Comparison of ENCODE assay signal across 8 cellular contexts in genomic region chr17:67386965-67387551, GRCh38. TPM values are rescaled to one million over a fixed set of nuclear protein-coding genes. Genes with fewer than 3 reads are reported as not detected.
DNase-seq lines count a peak whose midpoint lies in the region; ATAC-seq and TF ChIP-seq lines count a peak whose summit lies in the region.

No MANE protein-coding gene starts in this region.

- no peaks in the 10 kb centered on the region for H3K36me3 Mint-ChIP-seq in natural killer cell treated with Interleukin-12 subunit alpha and Interleukin-12 subunit beta and Interleukin-15 and Interleukin-18, amount 100 ng/mL, for 72 hours

- H3K4me1 ChIP-seq in upper lobe of right lung = peaks cover 21% of the 10 kb centered on the region

- H3K9me3 ChIP-seq in upper lobe of right lung = no peaks in the 10 kb centered on the region

- H3K27ac ChIP-seq in upper lobe of right lung = no peak overlapping the region

- H3K27me3 Mint-ChIP-seq in natural killer cell treated with Interleukin-12 subunit alpha and Interleukin-12 subunit beta and Interleukin-15 and Interleukin-18, amount 100 ng/mL, for 72 hours = no peaks in the 10 kb centered on the region

- peak overlapping the region; percentile 95 to 98 for H3K27ac Mint-ChIP-seq in natural killer cell treated with Interleukin-12 subunit alpha and Interleukin-12 subunit beta and Interleukin-15 and Interleukin-18, amount 100 ng/mL, for 72 hours

- no peak for ATAC-seq in natural killer cell treated with Interleukin-12 subunit alpha and Interleukin-12 subunit beta and Interleukin-15 and Interleukin-18, amount 100 ng/mL, for 72 hours
- ATAC-seq in upper lobe of right lung = peak; percentile 85
- ATAC-seq in HG03469 (IDR thresholded peaks at IDR 0.05; ENCODE audit: unreplicated experiment) = no peak

- peak; percentile 60 for DNase-seq in NK-92 treated with Interleukin-12 subunit alpha and Interleukin-12 subunit beta, amount 100 ng/mL, for 24 hours (lab: John Stamatoyannopoulos, UW)
- DNase-seq in NK-92 (lab: John Stamatoyannopoulos, UW; ENCODE audit: unreplicated experiment) = no peak
- peak; percentile 43 for DNase-seq in NCI-H2029 treated with DMSO at 0.1 percent for 48 hours (lab: John Stamatoyannopoulos, UW)
- peak; percentile 63 to 65 for DNase-seq in activated CD4-positive, alpha-beta T cell treated with anti-CD3 and anti-CD28 coated beads for 4 hours
- DNase-seq in effector CD4-positive, alpha-beta T cell = peak; percentile 57
- DNase-seq in natural killer cell treated with Interleukin-12 subunit alpha and Interleukin-12 subunit beta and Interleukin-15 and Interleukin-18, amount 100 ng/mL, for 72 hours (ENCODE audit: low spot score) = peak; percentile 85
- peak; percentile 80 for DNase-seq in upper lobe of right lung

- no peaks in the 10 kb centered on the region for H3K27me3 ChIP-seq in upper lobe of right lung

- H3K36me3 ChIP-seq in upper lobe of right lung = no peaks in the 10 kb centered on the region

- intact Hi-C loops in upper lobe of right lung (cut with DNase I) = no loop called here

- H3K9me3 Mint-ChIP-seq in natural killer cell treated with Interleukin-12 subunit alpha and Interleukin-12 subunit beta and Interleukin-15 and Interleukin-18, amount 100 ng/mL, for 72 hours = no peaks in the 10 kb centered on the region

- peaks cover 51 to 57% of the 10 kb centered on the region in 2 donors for H3K4me1 Mint-ChIP-seq in natural killer cell treated with Interleukin-12 subunit alpha and Interleukin-12 subunit beta and Interleukin-15 and Interleukin-18, amount 100 ng/mL, for 72 hours (ENCODE audit: low read depth in 2 of 2)

- peak; percentile 76 for TF ChIP-seq CTCF in upper lobe of right lung (IDR thresholded peaks at IDR 0.05)

- H3K4me3 Mint-ChIP-seq in natural killer cell treated with Interleukin-12 subunit alpha and Interleukin-12 subunit beta and Interleukin-15 and Interleukin-18, amount 100 ng/mL, for 72 hours = peak overlapping the region; percentile 65

- no peak overlapping the region for H3K4me3 ChIP-seq in upper lobe of right lung

RNA-seq across cellular contexts. Expression of gene PITPNC1, which starts 10.0 kb away (rescaled TPM):
- total RNA-seq in natural killer cell treated with Interleukin-12 subunit alpha and Interleukin-12 subunit beta and Interleukin-15 and Interleukin-18, amount 100 ng/mL, for 72 hours = 10 to 100 TPM; 73.9 to 81.9 TPM
- total RNA-seq in upper lobe of right lung = 25.4 TPM

RNA-seq across cellular contexts. Expression of gene PSMD12, which starts 20.7 kb away (rescaled TPM):
- 10 to 100 TPM; 87.3 to 90.5 TPM for total RNA-seq in natural killer cell treated with Interleukin-12 subunit alpha and Interleukin-12 subunit beta and Interleukin-15 and Interleukin-18, amount 100 ng/mL, for 72 hours
- total RNA-seq in upper lobe of right lung = 43.8 TPM
